Comparison of ENCODE assay signal across 16 cellular contexts in genomic region chr9:127437497-127438264, GRCh38. TPM values are rescaled to one million over a fixed set of nuclear protein-coding genes. Genes with fewer than 3 reads are reported as not detected.
A peak's percentile ranks its signal among the peaks of the same experiment; 100 is the strongest.
DNase-seq lines count a peak whose midpoint lies in the region; ATAC-seq and TF ChIP-seq lines count a peak whose summit lies in the region.
"Had no signal": no experiment of that assay in that cellular context is flagged by ENCODE, and none has a peak within 500 bp of the region (broad histone marks: within the 10 kb centered on the region; RNA-seq: fewer than 3 reads in every experiment).

No MANE protein-coding gene starts in this region.

- H3K27me3 ChIP-seq in endodermal cell (ENCODE audit: control insufficient read depth, insufficient read depth, low read length, poor library complexity, severe bottlenecking) (no peaks in the 10 kb centered on the region), upper lobe of left lung (no peaks in the 10 kb centered on the region)
- H3K27me3 ChIP-seq: esophagus muscularis mucosa, vagina had no signal

- peak overlapping the region; percentile 83 for H3K27ac Mint-ChIP-seq in activated CD4-positive, alpha-beta memory T cell treated with anti-CD3 and anti-CD28 coated beads, Interleukin-2, amount 10 ng/mL, durations not matched to agents 7 days and 5 days
- H3K27ac Mint-ChIP-seq in endodermal cell, result peak overlapping the region; percentile 4
- peak overlapping the region; percentile 88 for H3K27ac Mint-ChIP-seq in stimulated activated naive CD8-positive, alpha-beta T cell treated with anti-CD3 and anti-CD28 coated beads, Interleukin-15, Interleukin-2, amounts not matched to agents 100 ng/mL and 50 ng/mL, for 24 hours

- H3K4me3 ChIP-seq in endodermal cell (ENCODE audit: low read length) (no peak overlapping the region), upper lobe of left lung (no peak overlapping the region)
- H3K4me3 ChIP-seq: esophagus muscularis mucosa, vagina had no signal

- WGBS in endodermal cell (ENCODE audit: insufficient coverage in 1 of 2, insufficient read length in 1 of 2), 2 experiments, result 88 to 90% methylated on average over 11 to 12 of the region's 12 CpGs
- WGBS in upper lobe of left lung, 2 donors, result 82 to 91% methylated on average over 12 of the region's 12 CpGs

- H3K27ac ChIP-seq in endodermal cell (ENCODE audit: low read depth, low read length), result no peak overlapping the region
- no peak overlapping the region for H3K27ac ChIP-seq in upper lobe of left lung
- H3K27ac ChIP-seq: esophagus muscularis mucosa, vagina had no signal

- H3K9me3 ChIP-seq in endodermal cell (ENCODE audit: control insufficient read depth, low read length), result no peaks in the 10 kb centered on the region
- no peaks in the 10 kb centered on the region for H3K9me3 ChIP-seq in upper lobe of left lung
- H3K9me3 ChIP-seq: esophagus muscularis mucosa, vagina had no signal

- H3K4me1 ChIP-seq in endodermal cell (ENCODE audit: control insufficient read depth, insufficient read depth, low read length) (no peaks in the 10 kb centered on the region), upper lobe of left lung (no peaks in the 10 kb centered on the region)
- H3K4me1 ChIP-seq: esophagus muscularis mucosa, vagina had no signal

- POLR2A ChIA-PET in activated CD4-positive, alpha-beta memory T cell treated with anti-CD3 and anti-CD28 coated beads, Interleukin-2, amount 10 ng/mL, durations not matched to agents 7 days and 5 days (lab: Charles Lee), result interaction anchor here (1.0 to 4.0 kb wide), 4 partner anchors 9 to 14 kb away, joined by 4 to 33 read pairs (median 8); partner anchors contain the start of genes LRSAM1, RPL12 and ZNF79

- no peak for TF ChIP-seq EP300 in upper lobe of left lung (IDR thresholded peaks at IDR 0.05)

- H3K36me3 ChIP-seq in endodermal cell (ENCODE audit: control insufficient read depth, insufficient read depth, low read length) (peaks cover 74% of the 10 kb centered on the region), upper lobe of left lung (peaks cover 39 to 99% (median 86%) of the 10 kb centered on the region in 4 donors)

- ATAC-seq in upper lobe of left lung (ENCODE audit: low FRiP score in 2 of 2) (no peak), HG03439 (IDR thresholded peaks at IDR 0.05; ENCODE audit: unreplicated experiment) (no peak)

- H3K9me3 Mint-ChIP-seq in activated CD4-positive, alpha-beta memory T cell treated with anti-CD3 and anti-CD28 coated beads, Interleukin-2, amount 10 ng/mL, durations not matched to agents 7 days and 5 days, result peaks cover 4% of the 10 kb centered on the region
- H3K9me3 Mint-ChIP-seq in endodermal cell, result peaks cover 6% of the 10 kb centered on the region
- no peaks in the 10 kb centered on the region for H3K9me3 Mint-ChIP-seq in stimulated activated naive CD8-positive, alpha-beta T cell treated with anti-CD3 and anti-CD28 coated beads, Interleukin-15, Interleukin-2, amounts not matched to agents 100 ng/mL and 50 ng/mL, for 24 hours

- H3K4me3 Mint-ChIP-seq in activated CD4-positive, alpha-beta memory T cell treated with anti-CD3 and anti-CD28 coated beads, Interleukin-2, amount 10 ng/mL, durations not matched to agents 7 days and 5 days, result no peak overlapping the region
- H3K4me3 Mint-ChIP-seq in endodermal cell, result no peak overlapping the region
- H3K4me3 Mint-ChIP-seq in stimulated activated naive CD8-positive, alpha-beta T cell treated with anti-CD3 and anti-CD28 coated beads, Interleukin-15, Interleukin-2, amounts not matched to agents 100 ng/mL and 50 ng/mL, for 24 hours, result peak overlapping the region; percentile 37

- peaks cover 16% of the 10 kb centered on the region for H3K4me1 Mint-ChIP-seq in activated CD4-positive, alpha-beta memory T cell treated with anti-CD3 and anti-CD28 coated beads, Interleukin-2, amount 10 ng/mL, durations not matched to agents 7 days and 5 days
- H3K4me1 Mint-ChIP-seq in endodermal cell, result no peaks in the 10 kb centered on the region
- H3K4me1 Mint-ChIP-seq in stimulated activated naive CD8-positive, alpha-beta T cell treated with anti-CD3 and anti-CD28 coated beads, Interleukin-15, Interleukin-2, amounts not matched to agents 100 ng/mL and 50 ng/mL, for 24 hours (ENCODE audit: low read depth), result peaks cover 18% of the 10 kb centered on the region

- H3K9ac ChIP-seq in endodermal cell (ENCODE audit: extremely low read depth, low read length, poor library complexity, severe bottlenecking), result no peak overlapping the region

- TF ChIP-seq POLR2A in upper lobe of left lung (IDR thresholded peaks at IDR 0.05), result no peak

- H3K27me3 Mint-ChIP-seq in activated CD4-positive, alpha-beta memory T cell treated with anti-CD3 and anti-CD28 coated beads, Interleukin-2, amount 10 ng/mL, durations not matched to agents 7 days and 5 days, result no peaks in the 10 kb centered on the region
- H3K27me3 Mint-ChIP-seq in endodermal cell (ENCODE audit: insufficient read depth), result no peaks in the 10 kb centered on the region
- no peaks in the 10 kb centered on the region for H3K27me3 Mint-ChIP-seq in stimulated activated naive CD8-positive, alpha-beta T cell treated with anti-CD3 and anti-CD28 coated beads, Interleukin-15, Interleukin-2, amounts not matched to agents 100 ng/mL and 50 ng/mL, for 24 hours

- CTCF ChIA-PET in activated CD4-positive, alpha-beta memory T cell treated with anti-CD3 and anti-CD28 coated beads, Interleukin-2, amount 10 ng/mL, durations not matched to agents 7 days and 5 days (lab: Charles Lee), result interaction anchor here (1.4 to 2.0 kb wide), 2 partner anchors 9 to 13 kb away, joined by 3 to 5 read pairs; partner anchors contain the start of gene RPL12

- DNase-seq in activated naive CD4-positive, alpha-beta T cell treated with Interleukin-2 at 50 U/mL for 16 hours, result peak; percentile 42
- DNase-seq in activated naive CD4-positive, alpha-beta T cell treated with anti-CD3 and anti-CD28 coated beads, Interleukin-2, amount 50 U/mL, for 16 hours, result no peak
- peak; percentile 45 for DNase-seq in activated CD4-positive, alpha-beta memory T cell treated with anti-CD3 and anti-CD28 coated beads, Interleukin-2, amount 10 ng/mL, durations not matched to agents 7 days and 5 days
- DNase-seq in endodermal cell (peak; percentile 55), upper lobe of left lung (no peak), NCI-H2081 (lab: John Stamatoyannopoulos, UW) (no peak)
- DNase-seq: AML-193, hypothalamus, NCI-H1092, NCI-H510A treated with DMSO at 0.1 percent for 48 hours, occipital lobe, T1000 had no signal

- TF ChIP-seq CTCF in endodermal cell (conservative IDR thresholded peaks at IDR 0.05), result peak; percentile 59
- TF ChIP-seq CTCF in upper lobe of left lung (IDR thresholded peaks at IDR 0.05), result no peak

- peaks cover 85% of the 10 kb centered on the region for H3K36me3 Mint-ChIP-seq in activated CD4-positive, alpha-beta memory T cell treated with anti-CD3 and anti-CD28 coated beads, Interleukin-2, amount 10 ng/mL, durations not matched to agents 7 days and 5 days (ENCODE audit: low read depth)
- peaks cover 85% of the 10 kb centered on the region for H3K36me3 Mint-ChIP-seq in endodermal cell (ENCODE audit: low read depth)
- peaks cover 77% of the 10 kb centered on the region for H3K36me3 Mint-ChIP-seq in stimulated activated naive CD8-positive, alpha-beta T cell treated with anti-CD3 and anti-CD28 coated beads, Interleukin-15, Interleukin-2, amounts not matched to agents 100 ng/mL and 50 ng/mL, for 24 hours (ENCODE audit: low read depth)

RNA-seq across cellular contexts. Expression of gene ZNF79, which starts 13.5 kb away (rescaled TPM):
- 10 to 100 TPM; 12.5 to 12.7 TPM for total RNA-seq in activated CD4-positive, alpha-beta memory T cell treated with anti-CD3 and anti-CD28 coated beads, Interleukin-2, amount 10 ng/mL, durations not matched to agents 7 days and 5 days
- total RNA-seq in endodermal cell (1 to 10 TPM; 7.4 to 9.1 TPM), upper lobe of left lung (10 to 100 TPM in 2 of 6 donors, 1 to 10 TPM in 4; 6.1 to 18.9 (median 9.2) TPM)
- polyA plus RNA-seq in endodermal cell (2013, experiment 1 of 2), result 8.0 TPM
- 7.7 TPM for polyA plus RNA-seq in endodermal cell (2013, experiment 2 of 2)

RNA-seq across cellular contexts. Expression of gene RPL12, which starts 13.5 kb away (rescaled TPM):
- total RNA-seq in activated CD4-positive, alpha-beta memory T cell treated with anti-CD3 and anti-CD28 coated beads, Interleukin-2, amount 10 ng/mL, durations not matched to agents 7 days and 5 days, result 1,000 to 10,000 TPM; 1,379 to 1,395 TPM
- total RNA-seq in endodermal cell (1,000 to 10,000 TPM; 1,241 to 1,436 TPM), upper lobe of left lung (1,000 to 10,000 TPM in 4 of 6 donors, 100 to 1,000 TPM in 2; 841 to 1,291 (median 1,060) TPM)
- polyA plus RNA-seq in endodermal cell (2013, experiment 1 of 2), result 1,289 TPM
- polyA plus RNA-seq in endodermal cell (2013, experiment 2 of 2), result 1,216 TPM

RNA-seq across cellular contexts. Expression of gene LRSAM1, which starts 13.6 kb away (rescaled TPM):
- 10 to 100 TPM; 25.4 to 26.9 TPM for total RNA-seq in activated CD4-positive, alpha-beta memory T cell treated with anti-CD3 and anti-CD28 coated beads, Interleukin-2, amount 10 ng/mL, durations not matched to agents 7 days and 5 days
- total RNA-seq in endodermal cell (10 to 100 TPM; 18.4 to 19.8 TPM), upper lobe of left lung (10 to 100 TPM; 12.9 to 77.5 (median 25.4) TPM)
- polyA plus RNA-seq in endodermal cell (2013, experiment 1 of 2), result 18.1 TPM
- polyA plus RNA-seq in endodermal cell (2013, experiment 2 of 2), result 17.8 TPM

RNA-seq across cellular contexts. Expression of gene SLC2A8, which starts 40.7 kb away (rescaled TPM):
- 1 to 10 TPM; 7.5 to 7.7 TPM for total RNA-seq in activated CD4-positive, alpha-beta memory T cell treated with anti-CD3 and anti-CD28 coated beads, Interleukin-2, amount 10 ng/mL, durations not matched to agents 7 days and 5 days
- total RNA-seq in endodermal cell (10 to 100 TPM; 33.6 to 40.3 TPM), upper lobe of left lung (10 to 100 TPM in 5 of 6 donors, 1 to 10 TPM in 1; 7.0 to 27.4 (median 20.2) TPM)
- polyA plus RNA-seq in endodermal cell (2013, experiment 1 of 2), result 21.9 TPM
- polyA plus RNA-seq in endodermal cell (2013, experiment 2 of 2), result 22.1 TPM

Comparison
In these comparisons a context has a peak if more than half of its experiments do, and no peak if none do; other contexts are left out.
1. DNase-seq: peak in activated naive CD4-positive, alpha-beta T cell treated with Interleukin-2 at 50 U/mL for 16 hours (single experiment), activated CD4-positive, alpha-beta memory T cell treated with anti-CD3 and anti-CD28 coated beads, Interleukin-2, amount 10 ng/mL, durations not matched to agents 7 days and 5 days (single experiment) and endodermal cell (single experiment); none in activated naive CD4-positive, alpha-beta T cell treated with anti-CD3 and anti-CD28 coated beads, Interleukin-2, amount 50 U/mL, for 16 hours (single experiment), upper lobe of left lung (0 of 2) and NCI-H2081 (0 of 2).
2. H3K27ac Mint-ChIP-seq: peak in every context shown above with its lines; median percentile 88 in stimulated activated naive CD8-positive, alpha-beta T cell treated with anti-CD3 and anti-CD28 coated beads, Interleukin-15, Interleukin-2, amounts not matched to agents 100 ng/mL and 50 ng/mL, for 24 hours; 83 in activated CD4-positive, alpha-beta memory T cell treated with anti-CD3 and anti-CD28 coated beads, Interleukin-2, amount 10 ng/mL, durations not matched to agents 7 days and 5 days; 4 in endodermal cell.